ENCODE assay signal across 9 cellular contexts in the genomic region with DNA sequence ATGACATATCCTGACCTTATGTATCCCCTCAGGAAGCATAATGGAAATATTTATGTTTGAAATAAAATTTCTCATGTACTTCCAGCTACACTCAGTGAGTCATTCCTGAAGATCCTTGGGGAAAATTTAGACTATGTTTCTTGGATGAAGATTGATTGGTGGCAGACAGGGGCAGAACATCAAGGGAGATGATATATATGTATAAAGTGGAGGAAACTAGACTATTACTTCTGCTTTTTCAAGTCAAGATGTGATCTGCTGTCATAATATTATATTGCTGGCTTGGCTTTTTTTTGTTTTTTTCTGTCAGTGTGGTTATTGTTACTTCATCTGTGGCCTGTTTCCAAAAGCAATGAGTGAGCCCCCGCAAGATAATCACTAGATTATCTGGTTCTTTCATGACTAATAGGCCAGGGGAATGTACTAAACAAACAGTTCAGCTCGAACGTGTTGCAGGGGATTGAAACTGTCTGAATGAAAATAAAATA.
DNase-seq lines count a peak whose midpoint lies in the region; ATAC-seq and TF ChIP-seq lines count a peak whose summit lies in the region.
"Had no signal": no experiment of that assay in that cellular context is flagged by ENCODE, and none has a peak within 500 bp of the region (broad histone marks: within the 10 kb centered on the region; RNA-seq: fewer than 3 reads in every experiment).

No MANE protein-coding gene starts in this region.

- no peak overlapping the region for H2BK15ac ChIP-seq in neuronal stem cell (ENCODE audit: low read length)

- H2BK120ac ChIP-seq in neuronal stem cell (ENCODE audit: low read depth, low read length) = no peak overlapping the region

- no peak overlapping the region for H3K4ac ChIP-seq in neuronal stem cell (ENCODE audit: low read length)

- H3K27me3 ChIP-seq in neuronal stem cell (ENCODE audit: control insufficient read depth in 3 of 3, insufficient read depth in 3 of 3, low read depth in 1 of 3, low read length in 3 of 3) = peaks cover 0 to 4% (median 0%) of the 10 kb centered on the region in 3 experiments

- no peaks in the 10 kb centered on the region for H3K9me3 ChIP-seq in neuronal stem cell (replicated peaks in 1 of 2; ENCODE audit: control insufficient read depth in 2 of 2, insufficient read depth in 1 of 2, low read depth in 1 of 2, low read length in 2 of 2)

- no peak overlapping the region for H4K91ac ChIP-seq in neuronal stem cell (ENCODE audit: low read depth, low read length, poor library complexity)

- no peaks in the 10 kb centered on the region for H3K79me1 ChIP-seq in neuronal stem cell (ENCODE audit: low read depth, low read length)

- H3K4me2 ChIP-seq in neuronal stem cell (ENCODE audit: insufficient read depth, low read length, poor library complexity, severe bottlenecking) = no peak overlapping the region

- H4K8ac ChIP-seq in neuronal stem cell (ENCODE audit: low read depth, low read length) = no peak overlapping the region

- peak; percentile 33 for DNase-seq in HT-29 (ENCODE audit: low spot score)
- peak; percentile 62 to 86 for DNase-seq in foreskin fibroblast
- DNase-seq in stromal cell of bone marrow (ENCODE audit: low read depth) = peak; percentile 77
- no peak for DNase-seq in neuronal stem cell (ENCODE audit: low spot score)
- no peak for DNase-seq in NCI-H187 (lab: John Stamatoyannopoulos, UW)
- no peak for DNase-seq in mesenteric fat pad (ENCODE audit: low spot score)
- DNase-seq: activated CD4-positive, alpha-beta T cell treated with anti-CD3 and anti-CD28 coated beads for 48 hours; nephron progenitor cell had no signal

- no CpG with 5 or more reads among the region's 3 CpGs for WGBS in neuronal stem cell (ENCODE audit: extremely low coverage in 2 of 2, insufficient read length in 2 of 2, insufficient replicate concordance in 1 of 2), 2 donors

- H3K23ac ChIP-seq in neuronal stem cell (ENCODE audit: low read depth, low read length, poor library complexity) = no peak overlapping the region

- H3K9ac ChIP-seq in neuronal stem cell (ENCODE audit: low read depth, low read length, poor library complexity) = no peak overlapping the region

- H3K14ac ChIP-seq in neuronal stem cell (ENCODE audit: low read length) = no peak overlapping the region

- no peaks in the 10 kb centered on the region for H3K36me3 ChIP-seq in neuronal stem cell (replicated peaks in 1 of 2; ENCODE audit: control insufficient read depth in 2 of 2, insufficient read depth in 2 of 2, low read length in 2 of 2)

- TF ChIP-seq CTCF in foreskin fibroblast (IDR thresholded peaks at IDR 0.05; ENCODE audit: low read depth, low read length) = no peak

- H3K27ac ChIP-seq in neuronal stem cell (replicated peaks; ENCODE audit: low read length) = no peak overlapping the region

- H3K18ac ChIP-seq in neuronal stem cell (ENCODE audit: low read length) = no peak overlapping the region

- H2BK5ac ChIP-seq in neuronal stem cell (ENCODE audit: low read length) = no peak overlapping the region

- ATAC-seq in SK-N-SH treated with all-trans-retinoic acid at 6 μM for 48 hours = peak; percentile 32; the same call in 1 of the 3 replicates

- no peak overlapping the region for H2AK5ac ChIP-seq in neuronal stem cell (ENCODE audit: low read depth, low read length)

- H2AFZ ChIP-seq in neuronal stem cell (ENCODE audit: low read length) = no peak overlapping the region

- peaks cover 0 to 2% of the 10 kb centered on the region in 2 donors for H3K4me1 ChIP-seq in neuronal stem cell (ENCODE audit: control insufficient read depth in 2 of 2, insufficient read depth in 1 of 2, low read depth in 1 of 2, low read length in 2 of 2)

- H3K4me3 ChIP-seq in foreskin fibroblast (ENCODE audit: low read depth in 1 of 2, low read length in 2 of 2) = no peak overlapping the region
- H3K4me3 ChIP-seq in neuronal stem cell (ENCODE audit: low read length in 2 of 2) = no peak overlapping the region

- no peak overlapping the region for H2BK12ac ChIP-seq in neuronal stem cell (ENCODE audit: low read length)

TF ChIP-seq in SK-N-SH treated with all-trans-retinoic acid at 6 μM for 48 hours, 23 proteins besides CTCF, POLR2A, EP300 and RAD21:
- peak; percentile 94 for TF ChIP-seq ISL1 (CRISPR knock-in tag; IDR thresholded peaks at IDR 0.05)
- peak; percentile 7; the same call in 1 of the 2 replicates for TF ChIP-seq GLIS3 (CRISPR knock-in tag; IDR thresholded peaks at IDR 0.05)
- TF ChIP-seq ZC3H10 (CRISPR knock-in tag; IDR thresholded peaks at IDR 0.05) = no peak
- TF ChIP-seq, protein P1, sequence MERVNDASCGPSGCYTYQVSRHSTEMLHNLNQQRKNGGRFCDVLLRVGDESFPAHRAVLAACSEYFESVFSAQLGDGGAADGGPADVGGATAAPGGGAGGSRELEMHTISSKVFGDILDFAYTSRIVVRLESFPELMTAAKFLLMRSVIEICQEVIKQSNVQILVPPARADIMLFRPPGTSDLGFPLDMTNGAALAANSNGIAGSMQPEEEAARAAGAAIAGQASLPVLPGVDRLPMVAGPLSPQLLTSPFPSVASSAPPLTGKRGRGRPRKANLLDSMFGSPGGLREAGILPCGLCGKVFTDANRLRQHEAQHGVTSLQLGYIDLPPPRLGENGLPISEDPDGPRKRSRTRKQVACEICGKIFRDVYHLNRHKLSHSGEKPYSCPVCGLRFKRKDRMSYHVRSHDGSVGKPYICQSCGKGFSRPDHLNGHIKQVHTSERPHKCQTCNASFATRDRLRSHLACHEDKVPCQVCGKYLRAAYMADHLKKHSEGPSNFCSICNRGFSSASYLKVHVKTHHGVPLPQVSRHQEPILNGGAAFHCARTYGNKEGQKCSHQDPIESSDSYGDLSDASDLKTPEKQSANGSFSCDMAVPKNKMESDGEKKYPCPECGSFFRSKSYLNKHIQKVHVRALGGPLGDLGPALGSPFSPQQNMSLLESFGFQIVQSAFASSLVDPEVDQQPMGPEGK (CRISPR knock-in tag; IDR thresholded peaks at IDR 0.05; ENCODE audit: borderline replicate concordance) = peak; percentile 84; the same call in 1 of the 2 replicates

Comparison
In these comparisons a context has a peak if more than half of its experiments do, and no peak if none do; other contexts are left out.
1. DNase-seq: peak in HT-29 (single experiment), foreskin fibroblast (2 of 2) and stromal cell of bone marrow (single experiment); none in neuronal stem cell (single experiment), NCI-H187 (0 of 2) and mesenteric fat pad (single experiment).